13 cellular contexts compared by ENCODE assay signal in the genomic region with DNA sequence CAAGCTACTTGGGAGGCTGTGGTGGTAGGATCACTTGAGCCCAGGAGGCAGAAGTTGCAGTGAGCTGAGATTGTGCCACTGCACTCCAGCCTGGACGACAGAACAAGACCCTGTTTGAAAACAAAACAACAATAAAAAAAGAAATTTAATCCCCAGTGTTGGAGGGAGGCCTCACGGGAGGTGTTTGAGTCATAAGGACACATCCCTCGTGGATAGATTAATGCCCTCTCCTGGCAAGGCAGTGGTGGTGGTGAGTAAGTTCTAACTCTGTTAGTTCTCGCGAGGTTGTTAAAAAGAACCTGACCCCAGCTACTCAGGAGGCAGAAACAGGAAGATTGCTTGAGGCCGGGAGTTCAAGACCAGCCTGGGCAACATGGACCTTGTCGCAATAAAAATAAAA. TPM values are rescaled to one million over a fixed set of nuclear protein-coding genes. Genes with fewer than 3 reads are reported as not detected.
DNase-seq lines count a peak whose midpoint lies in the region; ATAC-seq, FAIRE-seq and TF ChIP-seq lines count a peak whose summit lies in the region.
"Had no signal": no experiment of that assay in that cellular context is flagged by ENCODE, and none has a peak within 500 bp of the region (broad histone marks: within the 10 kb centered on the region; RNA-seq: fewer than 3 reads in every experiment).

No MANE protein-coding gene starts in this region.

- no peaks in the 10 kb centered on the region for H4K20me1 ChIP-seq in BLaER1 treated with 17β-estradiol and CSF1 and Interleukin-3, amounts not matched to agents 10 nM and 100 nM
- H4K20me1 ChIP-seq in astrocyte (ENCODE audit: insufficient read depth, low read length): no peaks in the 10 kb centered on the region

- H3K4me3 Mint-ChIP-seq in astrocyte (ENCODE audit: unreplicated experiment): no peak overlapping the region
- no peak overlapping the region for H3K4me3 Mint-ChIP-seq in activated CD8-positive, alpha-beta T cell treated with anti-CD3 and anti-CD28 coated beads, Interleukin-2, amount 10 ng/mL, durations not matched to agents 7 days and 5 days
- H3K4me3 Mint-ChIP-seq: dendritic cell treated with granulocyte-macrophage colony-stimulating factor and Interleukin-4, amounts not matched to agents 40 ng/mL and 50 ng/mL, for 4 days had no signal

- H3K27ac Mint-ChIP-seq in astrocyte (ENCODE audit: unreplicated experiment): no peak overlapping the region
- H3K27ac Mint-ChIP-seq in activated CD8-positive, alpha-beta T cell treated with anti-CD3 and anti-CD28 coated beads, Interleukin-2, amount 10 ng/mL, durations not matched to agents 7 days and 5 days: no peak overlapping the region
- H3K27ac Mint-ChIP-seq: dendritic cell treated with granulocyte-macrophage colony-stimulating factor and Interleukin-4, amounts not matched to agents 40 ng/mL and 50 ng/mL, for 4 days had no signal

- TF ChIP-seq CTCF in astrocyte (IDR thresholded peaks at IDR 0.05; ENCODE audit: insufficient read depth, low read depth, low read length) (no peak), kidney epithelial cell (IDR thresholded peaks at IDR 0.05; ENCODE audit: insufficient read depth, low read length, poor library complexity, severe bottlenecking) (peak; percentile 2)

- H2AFZ ChIP-seq in astrocyte (ENCODE audit: low read depth, low read length): no peak overlapping the region

- peaks cover 20 to 35% (median 29%) of the 10 kb centered on the region in 11 experiments for H3K9me3 ChIP-seq in BLaER1 treated with 17β-estradiol and CSF1 and Interleukin-3, amounts not matched to agents 10 nM and 100 nM (replicated peaks in 1 of 11)
- H3K9me3 ChIP-seq in astrocyte (ENCODE audit: insufficient read depth, low read depth, low read length): no peaks in the 10 kb centered on the region
- H3K9me3 ChIP-seq: right lobe of liver, tibial nerve had no signal

- H3K27ac ChIP-seq in BLaER1 treated with 17β-estradiol and CSF1 and Interleukin-3, amounts not matched to agents 10 nM and 100 nM: peak overlapping the region in 3 of 11 experiments; percentile 23 to 47 (median 28); a peak in 4 of 22 replicates
- H3K27ac ChIP-seq in astrocyte (ENCODE audit: low read depth, low read length): no peak overlapping the region
- H3K27ac ChIP-seq: right lobe of liver, tibial nerve had no signal

- POLR2A ChIA-PET in activated CD8-positive, alpha-beta T cell treated with anti-CD3 and anti-CD28 coated beads, Interleukin-2, amount 10 ng/mL, durations not matched to agents 7 days and 5 days (lab: Charles Lee): no interaction called here

- no peaks in the 10 kb centered on the region for H3K79me2 ChIP-seq in astrocyte (ENCODE audit: insufficient read depth, low read length)

- H3K36me3 Mint-ChIP-seq in astrocyte (ENCODE audit: low read depth, unreplicated experiment): no peaks in the 10 kb centered on the region
- H3K36me3 Mint-ChIP-seq in activated CD8-positive, alpha-beta T cell treated with anti-CD3 and anti-CD28 coated beads, Interleukin-2, amount 10 ng/mL, durations not matched to agents 7 days and 5 days (ENCODE audit: low read depth): no peaks in the 10 kb centered on the region

- H3K4me3 ChIP-seq in BLaER1 treated with 17β-estradiol and CSF1 and Interleukin-3, amounts not matched to agents 10 nM and 100 nM: no peak overlapping the region
- H3K4me3 ChIP-seq in astrocyte (ENCODE audit: insufficient read depth, low read depth, low read length) (no peak overlapping the region), kidney epithelial cell (ENCODE audit: low read depth, low read length) (no peak overlapping the region)
- H3K4me3 ChIP-seq: right lobe of liver, tibial nerve had no signal

- peaks cover 0 to 5% (median 0%) of the 10 kb centered on the region in 11 experiments; a peak in 2 of 22 replicates for H3K36me3 ChIP-seq in BLaER1 treated with 17β-estradiol and CSF1 and Interleukin-3, amounts not matched to agents 10 nM and 100 nM
- H3K36me3 ChIP-seq in astrocyte (ENCODE audit: insufficient read depth, low read length) (no peaks in the 10 kb centered on the region), kidney epithelial cell (ENCODE audit: control insufficient read depth, insufficient read depth, low read length) (no peaks in the 10 kb centered on the region)
- H3K36me3 ChIP-seq: right lobe of liver, tibial nerve had no signal

- no peaks in the 10 kb centered on the region for H3K4me1 Mint-ChIP-seq in astrocyte (ENCODE audit: low read depth, unreplicated experiment)
- H3K4me1 Mint-ChIP-seq in activated CD8-positive, alpha-beta T cell treated with anti-CD3 and anti-CD28 coated beads, Interleukin-2, amount 10 ng/mL, durations not matched to agents 7 days and 5 days (ENCODE audit: low read depth): no peaks in the 10 kb centered on the region

- no peak overlapping the region for H3K9ac ChIP-seq in BLaER1 treated with 17β-estradiol and CSF1 and Interleukin-3, amounts not matched to agents 10 nM and 100 nM
- H3K9ac ChIP-seq in astrocyte (ENCODE audit: low read length): no peak overlapping the region

- H3K4me1 ChIP-seq in BLaER1 treated with 17β-estradiol and CSF1 and Interleukin-3, amounts not matched to agents 10 nM and 100 nM: peaks cover 0 to 32% (median 24%) of the 10 kb centered on the region in 10 experiments; a peak in 18 of 20 replicates
- no peaks in the 10 kb centered on the region for H3K4me1 ChIP-seq in astrocyte (ENCODE audit: insufficient read depth, low read length)
- H3K4me1 ChIP-seq: right lobe of liver, tibial nerve had no signal

- FAIRE-seq in astrocyte (lab: Jason Lieb, UNC): no peak

- H3K27me3 Mint-ChIP-seq in astrocyte (ENCODE audit: low read depth, unreplicated experiment): no peaks in the 10 kb centered on the region
- H3K27me3 Mint-ChIP-seq in activated CD8-positive, alpha-beta T cell treated with anti-CD3 and anti-CD28 coated beads, Interleukin-2, amount 10 ng/mL, durations not matched to agents 7 days and 5 days (ENCODE audit: low read depth): peaks cover 2% of the 10 kb centered on the region
- H3K27me3 Mint-ChIP-seq: dendritic cell treated with granulocyte-macrophage colony-stimulating factor and Interleukin-4, amounts not matched to agents 40 ng/mL and 50 ng/mL, for 4 days had no signal

- peaks cover 6% of the 10 kb centered on the region for H3K9me3 Mint-ChIP-seq in astrocyte (ENCODE audit: unreplicated experiment)
- H3K9me3 Mint-ChIP-seq in activated CD8-positive, alpha-beta T cell treated with anti-CD3 and anti-CD28 coated beads, Interleukin-2, amount 10 ng/mL, durations not matched to agents 7 days and 5 days (ENCODE audit: insufficient read depth): peaks cover 5% of the 10 kb centered on the region

- H3K4me2 ChIP-seq in BLaER1 treated with 17β-estradiol and CSF1 and Interleukin-3, amounts not matched to agents 10 nM and 100 nM: peak overlapping the region in 8 of 11 experiments; percentile 0 to 76 (median 39); a peak in 10 of 22 replicates
- H3K4me2 ChIP-seq in astrocyte (ENCODE audit: low read length): no peak overlapping the region

- DNase-seq in LHCN-M2 (ENCODE audit: low read depth) (peak; percentile 74), astrocyte (ENCODE audit: low read depth) (peak; percentile 49), kidney epithelial cell (ENCODE audit: low read depth) (peak; percentile 9), HT-29 (ENCODE audit: low spot score) (no peak), DMS53 treated with DMSO at 0.1 percent for 48 hours (lab: John Stamatoyannopoulos, UW; ENCODE audit: unreplicated experiment) (no peak)
- DNase-seq in activated CD8-positive, alpha-beta T cell treated with anti-CD3 and anti-CD28 coated beads, Interleukin-2, amount 10 ng/mL, durations not matched to agents 7 days and 5 days: no peak
- DNase-seq: activated effector memory CD4-positive, alpha-beta T cell treated with anti-CD3 and anti-CD28 coated beads, Interleukin-2, amount 50 U/mL, for 16 hours; NCI-H526; right lobe of liver had no signal

- CTCF ChIA-PET in activated CD8-positive, alpha-beta T cell treated with anti-CD3 and anti-CD28 coated beads, Interleukin-2, amount 10 ng/mL, durations not matched to agents 7 days and 5 days (lab: Charles Lee): interaction anchor here (1.0 kb wide), 1 partner anchor 22 kb away, joined by 3 read pairs; no protein-coding TSS in a partner anchor

- no peak for ATAC-seq in activated CD8-positive, alpha-beta T cell treated with anti-CD3 and anti-CD28 coated beads, Interleukin-2, amount 10 ng/mL, durations not matched to agents 7 days and 5 days
- ATAC-seq in GM18909 (IDR thresholded peaks at IDR 0.05; ENCODE audit: poor library complexity, unreplicated experiment): no peak

- H3K27me3 ChIP-seq in BLaER1 treated with 17β-estradiol and CSF1 and Interleukin-3, amounts not matched to agents 10 nM and 100 nM: no peaks in the 10 kb centered on the region
- H3K27me3 ChIP-seq in astrocyte (ENCODE audit: insufficient read depth, low read length): no peaks in the 10 kb centered on the region
- no peaks in the 10 kb centered on the region for H3K27me3 ChIP-seq in kidney epithelial cell (ENCODE audit: control insufficient read depth, insufficient read depth, low read length)
- H3K27me3 ChIP-seq: right lobe of liver, tibial nerve had no signal

RNA-seq across cellular contexts. Expression of a gene that starts 27.6 kb away (rescaled TPM):
- 21.0 and 25.5 TPM in 2 replicates for total RNA-seq in LHCN-M2 (2014; rRNA removed)
- 22.8 TPM for polyA plus RNA-seq in LHCN-M2 (2012)
- total RNA-seq in astrocyte: 79.8 and 86.1 TPM in 2 replicates
- 36.6 and 43.5 TPM in 2 replicates for total RNA-seq in kidney epithelial cell
- 10 to 100 TPM; 30.5 to 31.9 TPM for total RNA-seq in activated CD8-positive, alpha-beta T cell treated with anti-CD3 and anti-CD28 coated beads, Interleukin-2, amount 10 ng/mL, durations not matched to agents 7 days and 5 days
- 15.1 and 23.8 TPM in 2 replicates for total RNA-seq in HT-29 (2014; rRNA removed; shearing (Covaris generic))

Comparison
In these comparisons a context has a peak if more than half of its experiments do, and no peak if none do; other contexts are left out.
1. DNase-seq: peak in LHCN-M2 (single experiment), astrocyte (single experiment) and kidney epithelial cell (single experiment); none in activated CD8-positive, alpha-beta T cell treated with anti-CD3 and anti-CD28 coated beads, Interleukin-2, amount 10 ng/mL, durations not matched to agents 7 days and 5 days (single experiment), HT-29 (single experiment) and DMS53 treated with DMSO at 0.1 percent for 48 hours (single experiment).